Comparison of ENCODE assay signal across 12 cellular contexts in the genomic region with DNA sequence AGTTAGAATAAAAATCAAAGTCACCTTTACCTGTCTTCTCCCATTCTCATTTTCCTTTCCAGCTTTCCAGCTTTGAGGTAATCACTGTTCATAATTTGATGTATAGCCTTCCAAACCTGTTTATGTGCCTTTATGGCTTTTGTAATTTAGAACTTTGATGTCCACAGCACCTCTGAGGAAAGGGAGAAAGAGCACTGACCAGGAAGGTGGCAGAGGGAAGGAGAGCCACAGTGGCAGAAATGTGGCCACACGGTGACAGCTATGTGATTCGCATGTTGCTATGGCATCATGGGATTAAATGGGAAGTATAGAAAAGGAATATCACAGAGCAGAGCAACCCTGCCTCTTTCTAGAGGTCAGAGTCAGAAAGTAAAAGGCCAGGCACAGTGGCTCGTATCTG.
"Had no signal": no experiment of that assay in that cellular context is flagged by ENCODE, and none has a peak within 500 bp of the region (broad histone marks: within the 10 kb centered on the region; RNA-seq: fewer than 3 reads in every experiment).

No MANE protein-coding gene starts in this region.

- H3K9me3 Mint-ChIP-seq: activated CD4-positive, alpha-beta T cell treated with anti-CD3 and anti-CD28 coated beads, Interleukin-2, amount 10 ng/mL, durations not matched to agents 24 days and 14 days; activated naive CD4-positive, alpha-beta T cell treated with anti-CD3 and anti-CD28 coated beads, Interleukin-2, amount 10 ng/mL, durations not matched to agents 7 days and 5 days had no signal

- H3K27ac Mint-ChIP-seq: activated CD4-positive, alpha-beta T cell treated with anti-CD3 and anti-CD28 coated beads, Interleukin-2, amount 10 ng/mL, durations not matched to agents 24 days and 14 days; activated CD8-positive, alpha-beta memory T cell treated with anti-CD3 and anti-CD28 coated beads, Interleukin-2, amount 10 ng/mL, durations not matched to agents 7 days and 5 days; activated naive CD4-positive, alpha-beta T cell treated with anti-CD3 and anti-CD28 coated beads, Interleukin-2, amount 10 ng/mL, durations not matched to agents 7 days and 5 days had no signal

- H3K27me3 Mint-ChIP-seq: activated CD4-positive, alpha-beta T cell treated with anti-CD3 and anti-CD28 coated beads, Interleukin-2, amount 10 ng/mL, durations not matched to agents 24 days and 14 days; activated CD8-positive, alpha-beta memory T cell treated with anti-CD3 and anti-CD28 coated beads, Interleukin-2, amount 10 ng/mL, durations not matched to agents 7 days and 5 days; activated naive CD4-positive, alpha-beta T cell treated with anti-CD3 and anti-CD28 coated beads, Interleukin-2, amount 10 ng/mL, durations not matched to agents 7 days and 5 days had no signal

- ATAC-seq: activated CD8-positive, alpha-beta memory T cell treated with anti-CD3 and anti-CD28 coated beads, Interleukin-2, amount 10 ng/mL, durations not matched to agents 7 days and 5 days; esophagus mucosa had no signal

- H3K27ac ChIP-seq: parathyroid adenoma, stomach, thoracic aorta had no signal

- H3K4me3 Mint-ChIP-seq: activated CD4-positive, alpha-beta T cell treated with anti-CD3 and anti-CD28 coated beads, Interleukin-2, amount 10 ng/mL, durations not matched to agents 24 days and 14 days; activated CD8-positive, alpha-beta memory T cell treated with anti-CD3 and anti-CD28 coated beads, Interleukin-2, amount 10 ng/mL, durations not matched to agents 7 days and 5 days; activated naive CD4-positive, alpha-beta T cell treated with anti-CD3 and anti-CD28 coated beads, Interleukin-2, amount 10 ng/mL, durations not matched to agents 7 days and 5 days had no signal

- H3K27me3 ChIP-seq: stomach had no signal

- DNase-seq: activated CD4-positive, alpha-beta T cell treated with anti-CD3 and anti-CD28 coated beads, Interleukin-2, amount 10 ng/mL, durations not matched to agents 24 days and 14 days; activated CD8-positive, alpha-beta memory T cell treated with anti-CD3 and anti-CD28 coated beads, Interleukin-2, amount 10 ng/mL, durations not matched to agents 7 days and 5 days; activated naive CD4-positive, alpha-beta T cell treated with anti-CD3 and anti-CD28 coated beads, Interleukin-2, amount 10 ng/mL, durations not matched to agents 7 days and 5 days; anterior cingulate cortex; hippocampal formation; kidney glomerular epithelial cell; stimulated activated CD4-positive, alpha-beta T cell treated with anti-CD3 and anti-CD28 coated beads, Interleukin-15, amount 100 ng/mL, for 24 hours; stimulated activated CD4-positive, alpha-beta T cell treated with anti-CD3 and anti-CD28 coated beads, Interleukin-4, amount 100 ng/mL, for 24 hours; stomach had no signal

- H3K4me3 ChIP-seq: stomach, thoracic aorta had no signal

- H3K9me3 ChIP-seq: stomach, thoracic aorta had no signal
